ENCODE assay signal across 8 cellular contexts in genomic region chr1:156385534-156386031, GRCh38. TPM values are rescaled to one million over a fixed set of nuclear protein-coding genes. Genes with fewer than 3 reads are reported as not detected.
DNase-seq lines count a peak whose midpoint lies in the region; ATAC-seq and TF ChIP-seq lines count a peak whose summit lies in the region.

No MANE protein-coding gene starts in this region.

- no peaks in the 10 kb centered on the region; a peak in 1 of 4 replicates for H3K4me1 ChIP-seq in HCT116 (ENCODE audit: control insufficient read depth in 1 of 2, insufficient read depth in 2 of 2, low read length in 2 of 2)

- no peak for TF ChIP-seq POLR2A in HCT116 (IDR thresholded peaks at IDR 0.05; ENCODE audit: borderline replicate concordance, extremely low read depth, insufficient read depth, insufficient read length)

- intact Hi-C loops in HCT116 (cut with micrococcal nuclease) = loop anchor here (1.0 kb wide), 1 partner anchor 59 kb away; no protein-coding TSS in a partner anchor

- DNase-seq in AG20443 (ENCODE audit: low spot score) = peak; percentile 83
- DNase-seq in HCT116 (ENCODE audit: low read depth, low spot score) = peak; percentile 38
- peak; percentile 53 for DNase-seq in NCI-H774 (lab: John Stamatoyannopoulos, UW)
- DNase-seq in activated CD4-positive, alpha-beta T cell treated with anti-CD3 and anti-CD28 coated beads, Interleukin-2, amount 50 U/mL, for 24 hours (ENCODE audit: low read depth in 1 of 2, low spot score in 1 of 2) = peak; percentile 61 to 65
- DNase-seq in dedifferentiated amniotic fluid mesenchymal stem cell (ENCODE audit: extremely low spot score) = peak; percentile 58
- peak; percentile 59 to 75 for DNase-seq in lung microvascular endothelial cell (ENCODE audit: low read depth in 2 of 2)
- peak; percentile 19 to 55 for DNase-seq in stimulated activated CD8-positive, alpha-beta memory T cell treated with anti-CD3 and anti-CD28 coated beads, Interleukin-15, amount 100 ng/mL, for 4 hours (ENCODE audit: low read depth in 2 of 2)

- H3K27me3 ChIP-seq in HCT116 (ENCODE audit: insufficient read depth, low read length) = no peaks in the 10 kb centered on the region

- H3K79me2 ChIP-seq in HCT116 (ENCODE audit: insufficient read depth, low read length) = no peaks in the 10 kb centered on the region

- ATAC-seq in HCT116 = peak; percentile 68
- no peak for ATAC-seq in HG02852 (IDR thresholded peaks at IDR 0.05; ENCODE audit: unreplicated experiment)

- H3K9me2 ChIP-seq in HCT116 (ENCODE audit: insufficient read depth) = no peaks in the 10 kb centered on the region

- H3K4me2 ChIP-seq in HCT116 (ENCODE audit: low read length) = no peak overlapping the region

- BruUV-seq in HCT116 (replicated peaks; lab: Mats Ljungman, UMichigan) = no TSS peak

- TF ChIP-seq CTCF in HCT116 (IDR thresholded peaks at IDR 0.05 in 2 of 3, conservative IDR thresholded peaks at IDR 0.05 in 1 of 3; ENCODE audit: borderline replicate concordance in 1 of 3, insufficient read depth in 1 of 3, low read depth in 2 of 3, low read length in 2 of 3) = peak; percentile 92 to 99 (median 96)

- H2AFZ ChIP-seq in HCT116 (ENCODE audit: low read depth, low read length, poor library complexity, severe bottlenecking) = no peak overlapping the region

- no peak overlapping the region for H3K27ac ChIP-seq in HCT116 (ENCODE audit: low read depth, low read length)

- H3K36me3 ChIP-seq in HCT116 (ENCODE audit: control insufficient read depth in 1 of 2, insufficient read depth in 2 of 2, low read length in 2 of 2) = no peaks in the 10 kb centered on the region

- peak; percentile 99 for TF ChIP-seq RAD21 in HCT116 (IDR thresholded peaks at IDR 0.05; ENCODE audit: low read depth)

- H3K9me3 ChIP-seq in HCT116 (ENCODE audit: control insufficient read depth in 1 of 2, insufficient read depth in 1 of 2, low read depth in 1 of 2, low read length in 2 of 2) = no peaks in the 10 kb centered on the region

- POLR2A ChIA-PET in HCT116 (lab: Charles Lee) = interaction anchor here (1.5 to 3.1 kb wide), 2 partner anchors 36 to 60 kb away, joined by 4 to 25 read pairs; no protein-coding TSS in a partner anchor

- no peak overlapping the region for H3K4me3 ChIP-seq in HCT116 (replicated peaks in 1 of 2; ENCODE audit: low read depth in 1 of 2, low read length in 2 of 2)

- CTCF ChIA-PET in HCT116 (lab: Charles Lee) = interaction anchor here (0.6 to 5.3 kb wide), 30 partner anchors 8 to 223 kb away, joined by 3 to 322 read pairs (median 4); partner anchors contain the start of gene MEF2D

- H3K9ac ChIP-seq in HCT116 (ENCODE audit: low read length) = no peak overlapping the region

- RAD21 ChIA-PET in HCT116 (lab: Charles Lee; ENCODE audit: low non-redundant PET in 1 of 2, low total read pairs in 2 of 2, uncharacterized antibody in 2 of 2, unreplicated experiment in 2 of 2) = interaction anchor here (0.6 to 2.7 kb wide), 11 partner anchors 14 to 232 kb away, joined by 3 to 51 read pairs (median 6); no protein-coding TSS in a partner anchor

- no peaks in the 10 kb centered on the region for H4K20me1 ChIP-seq in HCT116 (ENCODE audit: insufficient read depth)

TF ChIP-seq in HCT116, 20 proteins besides CTCF, POLR2A, EP300 and RAD21:
- TF ChIP-seq ZNF274 (IDR thresholded peaks at IDR 0.05; ENCODE audit: low read depth, low read length) = no peak
- TF ChIP-seq SP1 (IDR thresholded peaks at IDR 0.05; ENCODE audit: low read depth) = no peak
- TF ChIP-seq POLR2AphosphoS5 (IDR thresholded peaks at IDR 0.05; ENCODE audit: low read depth, low read length) = peak; percentile 42; the same call in 1 of the 2 replicates
- TF ChIP-seq YY1 (IDR thresholded peaks at IDR 0.05; ENCODE audit: extremely low read depth, insufficient replicate concordance, low read depth, low read length) = no peak
TF ChIP-seq in HCT116: peak in this region for 1.

RNA-seq across cellular contexts. Expression of gene RHBG, which starts 16.6 kb away (rescaled TPM):
- total RNA-seq in HCT116 (2021; ENCODE audit: unreplicated experiment) (5.7 TPM), lung microvascular endothelial cell (not detected in 2 replicates)
- 2.1 and 3.0 TPM in 2 replicates for polyA plus RNA-seq in HCT116 (2012)

RNA-seq across cellular contexts. Expression of gene TSACC, which starts 47.3 kb away (rescaled TPM):
- 1.0 TPM for total RNA-seq in HCT116 (2021; ENCODE audit: unreplicated experiment)
- polyA plus RNA-seq in HCT116 (2012) = 0.86 and 1.3 TPM in 2 replicates
- 0.22 TPM in 1 of 2 replicates, not detected in the other for total RNA-seq in lung microvascular endothelial cell

RNA-seq across cellular contexts. Expression of gene CCT3, which starts 47.5 kb away (rescaled TPM):
- total RNA-seq in HCT116 (2021; ENCODE audit: unreplicated experiment) = 619 TPM
- polyA plus RNA-seq in HCT116 (2012) = 424 and 502 TPM in 2 replicates
- total RNA-seq in lung microvascular endothelial cell = 374 and 548 TPM in 2 replicates
